9 cellular contexts compared by ENCODE assay signal in the genomic region with DNA sequence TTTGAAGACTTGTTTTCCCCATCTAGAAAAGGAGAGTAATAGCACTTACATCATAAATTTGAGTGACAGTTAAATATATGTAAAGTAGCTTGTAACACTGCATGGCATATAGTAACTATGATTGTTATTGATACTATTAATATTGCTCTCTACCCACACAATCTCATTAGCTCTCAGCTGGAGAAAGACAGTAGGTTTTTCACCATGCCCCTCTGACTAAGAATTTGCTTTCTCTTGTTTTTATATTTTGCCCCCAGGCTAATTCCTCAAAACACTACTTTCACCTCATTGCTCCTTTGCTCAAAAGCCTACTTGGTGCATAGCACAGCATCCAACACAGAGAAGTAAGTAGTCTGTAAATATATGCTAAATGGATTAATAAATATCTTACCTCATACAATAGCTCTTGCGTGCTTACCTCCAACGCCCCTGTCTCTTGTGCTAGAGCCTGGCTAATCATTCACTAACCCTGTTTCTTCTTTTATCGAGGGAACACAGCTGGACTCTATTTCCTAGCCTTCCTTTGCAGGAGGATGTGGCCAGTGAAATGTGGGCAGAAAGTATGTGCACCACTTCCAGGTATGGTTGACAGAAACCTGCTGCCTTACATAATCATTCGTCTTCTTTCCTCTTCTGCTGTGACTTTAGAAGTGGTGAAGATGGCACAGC.
DNase-seq lines count a peak whose midpoint lies in the region; ATAC-seq, FAIRE-seq and TF ChIP-seq lines count a peak whose summit lies in the region.
"Had no signal": no experiment of that assay in that cellular context is flagged by ENCODE, and none has a peak within 500 bp of the region (broad histone marks: within the 10 kb centered on the region; RNA-seq: fewer than 3 reads in every experiment).

No MANE protein-coding gene starts in this region.

- H3K27me3 Mint-ChIP-seq in chondrocyte (ENCODE audit: low read depth) = peaks cover 5% of the 10 kb centered on the region

- H3K4me1 Mint-ChIP-seq in chondrocyte (ENCODE audit: low read depth) = no peaks in the 10 kb centered on the region
- H3K4me1 Mint-ChIP-seq: WTC11 had no signal

- no peaks in the 10 kb centered on the region for H3K27me3 ChIP-seq in HUES48 (ENCODE audit: control insufficient read depth, insufficient read depth, low read length)

- H3K36me3 Mint-ChIP-seq in chondrocyte (ENCODE audit: low read depth) = no peaks in the 10 kb centered on the region
- H3K36me3 Mint-ChIP-seq: WTC11 had no signal

- H3K4me3 Mint-ChIP-seq in chondrocyte (ENCODE audit: unreplicated experiment) = no peak overlapping the region
- H3K4me3 Mint-ChIP-seq: WTC11 had no signal

- peaks cover 17% of the 10 kb centered on the region for H3K36me3 ChIP-seq in HUES48 (ENCODE audit: control insufficient read depth, insufficient read depth, low read length)

- H3K27ac Mint-ChIP-seq in chondrocyte (ENCODE audit: unreplicated experiment) = no peak overlapping the region
- H3K27ac Mint-ChIP-seq: WTC11 had no signal

- FAIRE-seq in GM18507 (lab: Jason Lieb, UNC) = peak; percentile 89
- FAIRE-seq in D721Med (lab: Jason Lieb, UNC) = no peak

- H3K4me1 ChIP-seq in HUES48 (ENCODE audit: control insufficient read depth, insufficient read depth, low read length) = no peaks in the 10 kb centered on the region

- no peaks in the 10 kb centered on the region for H3K9me3 ChIP-seq in HUES48 (ENCODE audit: control insufficient read depth, insufficient read depth, low read length)

- DNase-seq in GM18507 (ENCODE audit: extremely low spot score, insufficient read length, low read depth) (no peak), kidney tubule cell (ENCODE audit: low spot score) (peak; percentile 96), chondrocyte (ENCODE audit: low spot score) (no peak), SHP77 (lab: John Stamatoyannopoulos, UW) (no peak), retina (no peak), D721Med (ENCODE audit: insufficient read length, low spot score) (no peak)

- no peak for TF ChIP-seq CTCF in chondrocyte (IDR thresholded peaks at IDR 0.05)
- no peak for TF ChIP-seq CTCF in D721Med (IDR thresholded peaks at IDR 0.05; ENCODE audit: insufficient read depth, missing control alignments)

- H3K9me3 Mint-ChIP-seq in chondrocyte (ENCODE audit: low read depth) = no peaks in the 10 kb centered on the region
- H3K9me3 Mint-ChIP-seq: WTC11 had no signal

- no peak overlapping the region for H3K4me3 ChIP-seq in HUES48 (ENCODE audit: low read depth, low read length)

- no peak overlapping the region for H3K9ac ChIP-seq in HUES48 (ENCODE audit: low read depth, low read length)

- ATAC-seq in GM21825 (IDR thresholded peaks at IDR 0.05; ENCODE audit: unreplicated experiment) = peak; percentile 84
- ATAC-seq: WTC11 had no signal

- H3K27ac ChIP-seq in HUES48 (ENCODE audit: low read depth, low read length) = peak overlapping the region; percentile 36
